ENCODE assay signal across 1 cellular context in the genomic region with DNA sequence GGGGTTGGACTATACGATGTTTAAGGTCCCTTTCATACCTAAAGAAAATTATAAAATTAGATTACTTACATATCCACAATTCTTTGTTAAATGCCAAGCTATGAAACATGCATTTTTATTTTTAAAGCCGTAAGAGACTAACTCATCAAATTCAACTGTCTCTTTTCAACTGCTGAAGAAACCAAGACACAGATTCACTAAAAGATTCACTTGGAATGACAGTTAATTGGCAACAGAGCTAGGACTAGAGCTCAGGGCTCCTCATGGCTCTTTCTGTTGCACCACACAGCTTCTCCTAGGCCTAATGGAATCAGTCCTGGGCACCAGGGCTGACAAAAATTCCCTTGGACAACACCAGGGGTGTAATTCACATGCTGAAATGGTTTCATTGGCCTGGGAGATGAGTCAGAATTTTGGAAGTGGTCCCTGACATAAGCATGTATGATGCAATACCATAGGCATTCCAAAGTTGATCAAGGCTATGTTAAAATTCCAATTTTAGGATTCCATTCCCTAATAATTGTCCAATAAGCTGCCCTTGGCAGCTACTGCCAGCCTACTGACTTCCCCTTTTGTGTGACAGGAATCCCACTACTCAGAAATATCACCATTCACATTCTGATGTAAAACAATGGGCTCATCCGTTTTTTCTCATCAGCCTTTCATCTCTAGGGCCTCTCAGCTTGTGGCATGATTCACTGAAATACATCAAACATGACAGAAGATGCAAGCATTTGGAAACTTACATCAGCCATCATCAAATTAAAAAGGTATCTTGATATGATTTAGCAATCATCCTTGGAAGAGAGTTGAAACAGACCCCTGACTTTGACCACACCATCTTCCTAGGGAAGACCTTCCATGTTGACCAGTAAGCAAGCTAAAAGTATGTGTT.
TF ChIP-seq lines count a peak whose summit lies in the region.

No MANE protein-coding gene starts in this region.

TF ChIP-seq in HEK293, 187 proteins besides CTCF, POLR2A, EP300 and RAD21 (continued from another document and continues in another):
- TF ChIP-seq, protein P1, sequence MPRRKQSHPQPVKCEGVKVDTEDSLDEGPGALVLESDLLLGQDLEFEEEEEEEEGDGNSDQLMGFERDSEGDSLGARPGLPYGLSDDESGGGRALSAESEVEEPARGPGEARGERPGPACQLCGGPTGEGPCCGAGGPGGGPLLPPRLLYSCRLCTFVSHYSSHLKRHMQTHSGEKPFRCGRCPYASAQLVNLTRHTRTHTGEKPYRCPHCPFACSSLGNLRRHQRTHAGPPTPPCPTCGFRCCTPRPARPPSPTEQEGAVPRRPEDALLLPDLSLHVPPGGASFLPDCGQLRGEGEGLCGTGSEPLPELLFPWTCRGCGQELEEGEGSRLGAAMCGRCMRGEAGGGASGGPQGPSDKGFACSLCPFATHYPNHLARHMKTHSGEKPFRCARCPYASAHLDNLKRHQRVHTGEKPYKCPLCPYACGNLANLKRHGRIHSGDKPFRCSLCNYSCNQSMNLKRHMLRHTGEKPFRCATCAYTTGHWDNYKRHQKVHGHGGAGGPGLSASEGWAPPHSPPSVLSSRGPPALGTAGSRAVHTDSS (tag by site-specific recombination; IDR thresholded peaks at IDR 0.05): no peak
- TF ChIP-seq, protein P2, sequence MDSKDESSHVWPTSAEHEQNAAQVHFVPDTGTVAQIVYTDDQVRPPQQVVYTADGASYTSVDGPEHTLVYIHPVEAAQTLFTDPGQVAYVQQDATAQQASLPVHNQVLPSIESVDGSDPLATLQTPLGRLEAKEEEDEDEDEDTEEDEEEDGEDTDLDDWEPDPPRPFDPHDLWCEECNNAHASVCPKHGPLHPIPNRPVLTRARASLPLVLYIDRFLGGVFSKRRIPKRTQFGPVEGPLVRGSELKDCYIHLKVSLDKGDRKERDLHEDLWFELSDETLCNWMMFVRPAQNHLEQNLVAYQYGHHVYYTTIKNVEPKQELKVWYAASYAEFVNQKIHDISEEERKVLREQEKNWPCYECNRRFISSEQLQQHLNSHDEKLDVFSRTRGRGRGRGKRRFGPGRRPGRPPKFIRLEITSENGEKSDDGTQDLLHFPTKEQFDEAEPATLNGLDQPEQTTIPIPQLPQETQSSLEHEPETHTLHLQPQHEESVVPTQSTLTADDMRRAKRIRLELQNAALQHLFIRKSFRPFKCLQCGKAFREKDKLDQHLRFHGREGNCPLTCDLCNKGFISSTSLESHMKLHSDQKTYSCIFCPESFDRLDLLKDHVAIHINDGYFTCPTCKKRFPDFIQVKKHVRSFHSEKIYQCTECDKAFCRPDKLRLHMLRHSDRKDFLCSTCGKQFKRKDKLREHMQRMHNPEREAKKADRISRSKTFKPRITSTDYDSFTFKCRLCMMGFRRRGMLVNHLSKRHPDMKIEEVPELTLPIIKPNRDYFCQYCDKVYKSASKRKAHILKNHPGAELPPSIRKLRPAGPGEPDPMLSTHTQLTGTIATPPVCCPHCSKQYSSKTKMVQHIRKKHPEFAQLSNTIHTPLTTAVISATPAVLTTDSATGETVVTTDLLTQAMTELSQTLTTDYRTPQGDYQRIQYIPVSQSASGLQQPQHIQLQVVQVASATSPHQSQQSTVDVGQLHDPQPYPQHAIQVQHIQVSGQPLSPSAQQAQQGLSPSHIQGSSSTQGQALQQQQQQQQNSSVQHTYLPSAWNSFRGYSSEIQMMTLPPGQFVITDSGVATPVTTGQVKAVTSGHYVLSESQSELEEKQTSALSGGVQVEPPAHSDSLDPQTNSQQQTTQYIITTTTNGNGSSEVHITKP (tag by site-specific recombination; IDR thresholded peaks at IDR 0.05): peak; percentile 93
- no peak for TF ChIP-seq EGR2 (tag by site-specific recombination; IDR thresholded peaks at IDR 0.05; ENCODE audit: low read depth)
- TF ChIP-seq GLIS2 (tag by site-specific recombination; IDR thresholded peaks at IDR 0.05): no peak
- TF ChIP-seq, protein P3, sequence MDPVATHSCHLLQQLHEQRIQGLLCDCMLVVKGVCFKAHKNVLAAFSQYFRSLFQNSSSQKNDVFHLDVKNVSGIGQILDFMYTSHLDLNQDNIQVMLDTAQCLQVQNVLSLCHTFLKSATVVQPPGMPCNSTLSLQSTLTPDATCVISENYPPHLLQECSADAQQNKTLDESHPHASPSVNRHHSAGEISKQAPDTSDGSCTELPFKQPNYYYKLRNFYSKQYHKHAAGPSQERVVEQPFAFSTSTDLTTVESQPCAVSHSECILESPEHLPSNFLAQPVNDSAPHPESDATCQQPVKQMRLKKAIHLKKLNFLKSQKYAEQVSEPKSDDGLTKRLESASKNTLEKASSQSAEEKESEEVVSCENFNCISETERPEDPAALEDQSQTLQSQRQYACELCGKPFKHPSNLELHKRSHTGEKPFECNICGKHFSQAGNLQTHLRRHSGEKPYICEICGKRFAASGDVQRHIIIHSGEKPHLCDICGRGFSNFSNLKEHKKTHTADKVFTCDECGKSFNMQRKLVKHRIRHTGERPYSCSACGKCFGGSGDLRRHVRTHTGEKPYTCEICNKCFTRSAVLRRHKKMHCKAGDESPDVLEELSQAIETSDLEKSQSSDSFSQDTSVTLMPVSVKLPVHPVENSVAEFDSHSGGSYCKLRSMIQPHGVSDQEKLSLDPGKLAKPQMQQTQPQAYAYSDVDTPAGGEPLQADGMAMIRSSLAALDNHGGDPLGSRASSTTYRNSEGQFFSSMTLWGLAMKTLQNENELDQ (tag by site-specific recombination; IDR thresholded peaks at IDR 0.05; ENCODE audit: low read depth): no peak
- TF ChIP-seq ZNF549 (tag by site-specific recombination; IDR thresholded peaks at IDR 0.05): no peak
- TF ChIP-seq ZNF843 (tag by site-specific recombination; IDR thresholded peaks at IDR 0.05): no peak
- no peak for TF ChIP-seq ZNF175 (tag by site-specific recombination; IDR thresholded peaks at IDR 0.05)
- TF ChIP-seq ZNF621 (tag by site-specific recombination; IDR thresholded peaks at IDR 0.05): no peak
- no peak for TF ChIP-seq ZBTB8A (tag by site-specific recombination; IDR thresholded peaks at IDR 0.05)
- TF ChIP-seq, protein P4, sequence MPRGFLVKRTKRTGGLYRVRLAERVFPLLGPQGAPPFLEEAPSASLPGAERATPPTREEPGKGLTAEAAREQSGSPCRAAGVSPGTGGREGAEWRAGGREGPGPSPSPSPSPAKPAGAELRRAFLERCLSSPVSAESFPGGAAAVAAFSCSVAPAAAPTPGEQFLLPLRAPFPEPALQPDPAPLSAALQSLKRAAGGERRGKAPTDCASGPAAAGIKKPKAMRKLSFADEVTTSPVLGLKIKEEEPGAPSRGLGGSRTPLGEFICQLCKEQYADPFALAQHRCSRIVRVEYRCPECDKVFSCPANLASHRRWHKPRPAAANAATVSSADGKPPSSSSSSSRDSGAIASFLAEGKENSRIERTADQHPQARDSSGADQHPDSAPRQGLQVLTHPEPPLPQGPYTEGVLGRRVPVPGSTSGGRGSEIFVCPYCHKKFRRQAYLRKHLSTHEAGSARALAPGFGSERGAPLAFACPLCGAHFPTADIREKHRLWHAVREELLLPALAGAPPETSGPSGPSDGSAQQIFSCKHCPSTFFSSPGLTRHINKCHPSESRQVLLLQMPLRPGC (tag by site-specific recombination; IDR thresholded peaks at IDR 0.05): peak; percentile 88
- TF ChIP-seq TCF7L2 (IDR thresholded peaks at IDR 0.05; ENCODE audit: borderline replicate concordance, low read depth, low read length): 0 out of 2 replicates have a peak, but pooled peaks have one; percentile 59
- TF ChIP-seq ZNF777 (tag by site-specific recombination; IDR thresholded peaks at IDR 0.05; ENCODE audit: borderline replicate concordance): no peak
- no peak for TF ChIP-seq ZNF354C (tag by site-specific recombination; IDR thresholded peaks at IDR 0.05; ENCODE audit: borderline replicate concordance, low read depth)
- peak; percentile 41; the same call in 1 of the 2 replicates for TF ChIP-seq ZFP37 (tag by site-specific recombination; IDR thresholded peaks at IDR 0.05)
- TF ChIP-seq TRIM28 (IDR thresholded peaks at IDR 0.05; ENCODE audit: borderline replicate concordance, low read length): no peak
- TF ChIP-seq, protein P5, sequence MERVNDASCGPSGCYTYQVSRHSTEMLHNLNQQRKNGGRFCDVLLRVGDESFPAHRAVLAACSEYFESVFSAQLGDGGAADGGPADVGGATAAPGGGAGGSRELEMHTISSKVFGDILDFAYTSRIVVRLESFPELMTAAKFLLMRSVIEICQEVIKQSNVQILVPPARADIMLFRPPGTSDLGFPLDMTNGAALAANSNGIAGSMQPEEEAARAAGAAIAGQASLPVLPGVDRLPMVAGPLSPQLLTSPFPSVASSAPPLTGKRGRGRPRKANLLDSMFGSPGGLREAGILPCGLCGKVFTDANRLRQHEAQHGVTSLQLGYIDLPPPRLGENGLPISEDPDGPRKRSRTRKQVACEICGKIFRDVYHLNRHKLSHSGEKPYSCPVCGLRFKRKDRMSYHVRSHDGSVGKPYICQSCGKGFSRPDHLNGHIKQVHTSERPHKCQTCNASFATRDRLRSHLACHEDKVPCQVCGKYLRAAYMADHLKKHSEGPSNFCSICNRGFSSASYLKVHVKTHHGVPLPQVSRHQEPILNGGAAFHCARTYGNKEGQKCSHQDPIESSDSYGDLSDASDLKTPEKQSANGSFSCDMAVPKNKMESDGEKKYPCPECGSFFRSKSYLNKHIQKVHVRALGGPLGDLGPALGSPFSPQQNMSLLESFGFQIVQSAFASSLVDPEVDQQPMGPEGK (tag by site-specific recombination; IDR thresholded peaks at IDR 0.05): no peak
- TF ChIP-seq IKZF3 (tag by site-specific recombination; IDR thresholded peaks at IDR 0.05): 0 out of 2 replicates have a peak, but pooled peaks have one; percentile 8
- peak; percentile 74 for TF ChIP-seq SP7 (tag by site-specific recombination; IDR thresholded peaks at IDR 0.05)
- TF ChIP-seq, protein P6, sequence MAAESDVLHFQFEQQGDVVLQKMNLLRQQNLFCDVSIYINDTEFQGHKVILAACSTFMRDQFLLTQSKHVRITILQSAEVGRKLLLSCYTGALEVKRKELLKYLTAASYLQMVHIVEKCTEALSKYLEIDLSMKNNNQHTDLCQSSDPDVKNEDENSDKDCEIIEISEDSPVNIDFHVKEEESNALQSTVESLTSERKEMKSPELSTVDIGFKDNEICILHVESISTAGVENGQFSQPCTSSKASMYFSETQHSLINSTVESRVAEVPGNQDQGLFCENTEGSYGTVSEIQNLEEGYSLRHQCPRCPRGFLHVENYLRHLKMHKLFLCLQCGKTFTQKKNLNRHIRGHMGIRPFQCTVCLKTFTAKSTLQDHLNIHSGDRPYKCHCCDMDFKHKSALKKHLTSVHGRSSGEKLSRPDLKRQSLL (tag by site-specific recombination; IDR thresholded peaks at IDR 0.05): 0 out of 2 replicates have a peak, but pooled peaks have one; percentile 17
- TF ChIP-seq ZNF433 (tag by site-specific recombination; IDR thresholded peaks at IDR 0.05; ENCODE audit: low read depth): 0 out of 2 replicates have a peak, but pooled peaks have one; percentile 3
- TF ChIP-seq KLF1 (tag by site-specific recombination; IDR thresholded peaks at IDR 0.05): no peak
- TF ChIP-seq, protein P7, sequence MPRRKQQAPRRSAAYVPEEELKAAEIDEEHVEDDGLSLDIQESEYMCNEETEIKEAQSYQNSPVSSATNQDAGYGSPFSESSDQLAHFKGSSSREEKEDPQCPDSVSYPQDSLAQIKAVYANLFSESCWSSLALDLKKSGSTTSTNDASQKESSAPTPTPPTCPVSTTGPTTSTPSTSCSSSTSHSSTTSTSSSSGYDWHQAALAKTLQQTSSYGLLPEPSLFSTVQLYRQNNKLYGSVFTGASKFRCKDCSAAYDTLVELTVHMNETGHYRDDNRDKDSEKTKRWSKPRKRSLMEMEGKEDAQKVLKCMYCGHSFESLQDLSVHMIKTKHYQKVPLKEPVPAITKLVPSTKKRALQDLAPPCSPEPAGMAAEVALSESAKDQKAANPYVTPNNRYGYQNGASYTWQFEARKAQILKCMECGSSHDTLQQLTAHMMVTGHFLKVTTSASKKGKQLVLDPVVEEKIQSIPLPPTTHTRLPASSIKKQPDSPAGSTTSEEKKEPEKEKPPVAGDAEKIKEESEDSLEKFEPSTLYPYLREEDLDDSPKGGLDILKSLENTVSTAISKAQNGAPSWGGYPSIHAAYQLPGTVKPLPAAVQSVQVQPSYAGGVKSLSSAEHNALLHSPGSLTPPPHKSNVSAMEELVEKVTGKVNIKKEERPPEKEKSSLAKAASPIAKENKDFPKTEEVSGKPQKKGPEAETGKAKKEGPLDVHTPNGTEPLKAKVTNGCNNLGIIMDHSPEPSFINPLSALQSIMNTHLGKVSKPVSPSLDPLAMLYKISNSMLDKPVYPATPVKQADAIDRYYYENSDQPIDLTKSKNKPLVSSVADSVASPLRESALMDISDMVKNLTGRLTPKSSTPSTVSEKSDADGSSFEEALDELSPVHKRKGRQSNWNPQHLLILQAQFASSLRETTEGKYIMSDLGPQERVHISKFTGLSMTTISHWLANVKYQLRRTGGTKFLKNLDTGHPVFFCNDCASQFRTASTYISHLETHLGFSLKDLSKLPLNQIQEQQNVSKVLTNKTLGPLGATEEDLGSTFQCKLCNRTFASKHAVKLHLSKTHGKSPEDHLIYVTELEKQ (tag by site-specific recombination; IDR thresholded peaks at IDR 0.05; ENCODE audit: borderline replicate concordance): peak; percentile 49; the same call in 1 of the 2 replicates
- peak; percentile 80; the same call in 1 of the 2 replicates for TF ChIP-seq ZNF558 (tag by site-specific recombination; IDR thresholded peaks at IDR 0.05)
- peak; percentile 75 for TF ChIP-seq ZNF366 (tag by site-specific recombination; conservative IDR thresholded peaks at IDR 0.05)
- peak; percentile 42; the same call in 1 of the 2 replicates for TF ChIP-seq ZNF394 (tag by site-specific recombination; IDR thresholded peaks at IDR 0.05; ENCODE audit: borderline replicate concordance)
- TF ChIP-seq, protein P8, sequence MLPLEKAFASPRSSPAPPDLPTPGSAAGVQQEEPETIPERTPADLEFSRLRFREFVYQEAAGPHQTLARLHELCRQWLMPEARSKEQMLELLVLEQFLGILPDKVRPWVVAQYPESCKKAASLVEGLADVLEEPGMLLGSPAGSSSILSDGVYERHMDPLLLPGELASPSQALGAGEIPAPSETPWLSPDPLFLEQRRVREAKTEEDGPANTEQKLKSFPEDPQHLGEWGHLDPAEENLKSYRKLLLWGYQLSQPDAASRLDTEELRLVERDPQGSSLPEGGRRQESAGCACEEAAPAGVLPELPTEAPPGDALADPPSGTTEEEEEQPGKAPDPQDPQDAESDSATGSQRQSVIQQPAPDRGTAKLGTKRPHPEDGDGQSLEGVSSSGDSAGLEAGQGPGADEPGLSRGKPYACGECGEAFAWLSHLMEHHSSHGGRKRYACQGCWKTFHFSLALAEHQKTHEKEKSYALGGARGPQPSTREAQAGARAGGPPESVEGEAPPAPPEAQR (tag by site-specific recombination; IDR thresholded peaks at IDR 0.05): 0 out of 2 replicates have a peak, but pooled peaks have one; percentile 19
- no peak for TF ChIP-seq RBAK (tag by site-specific recombination; IDR thresholded peaks at IDR 0.05)
- TF ChIP-seq ZNF37A (tag by site-specific recombination; IDR thresholded peaks at IDR 0.05): no peak
- TF ChIP-seq ZNF660 (tag by site-specific recombination; IDR thresholded peaks at IDR 0.05): peak; percentile 84; the same call in 1 of the 2 replicates
